8 cellular contexts compared by ENCODE assay signal in the genomic region with DNA sequence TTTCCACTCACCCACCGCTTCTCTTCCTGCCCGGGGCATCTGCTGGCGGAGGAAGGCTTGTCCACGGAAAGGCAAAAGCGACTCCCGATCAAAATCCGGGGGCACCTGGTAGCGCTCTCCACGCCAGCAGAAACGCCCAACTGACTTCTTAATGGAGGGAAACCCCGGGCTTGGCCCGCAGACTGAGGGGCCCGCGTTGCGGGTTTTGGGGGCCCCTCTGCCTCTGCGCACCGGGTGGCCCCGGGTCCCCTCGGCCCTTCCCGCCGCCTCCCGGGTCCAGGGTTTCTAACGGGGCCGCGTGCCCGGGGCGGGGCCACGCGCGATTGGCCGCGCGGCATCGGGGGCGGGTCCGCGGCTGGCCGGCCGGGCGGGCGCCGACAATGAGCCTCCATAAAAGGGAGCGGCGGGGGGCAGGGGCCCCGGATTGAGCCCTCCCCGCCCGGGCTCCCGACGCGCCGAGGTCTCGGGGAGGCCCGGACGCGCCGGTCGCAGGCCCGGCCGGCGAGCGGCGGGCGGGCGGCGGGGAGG. TPM values are rescaled to one million over a fixed set of nuclear protein-coding genes. Genes with fewer than 3 reads are reported as not detected.
DNase-seq lines count a peak whose midpoint lies in the region; ATAC-seq and TF ChIP-seq lines count a peak whose summit lies in the region.

Gene SPINDOC (plus strand): TSS at position 422 of the 528 bp plus-strand sequence. CDS start 231 bp downstream, outside the sequence.

- TF ChIP-seq CTCF in left lung (IDR thresholded peaks at IDR 0.05): no peak

- peak; percentile 73 for ATAC-seq in GM19035 (IDR thresholded peaks at IDR 0.05; ENCODE audit: unreplicated experiment)
- ATAC-seq in HG03280 (IDR thresholded peaks at IDR 0.05; ENCODE audit: unreplicated experiment): peak; percentile 80
- peak; percentile 94 for ATAC-seq in left lung

- H3K4me3 Mint-ChIP-seq in dendritic cell treated with granulocyte-macrophage colony-stimulating factor and Interleukin-4, amounts not matched to agents 40 ng/mL and 50 ng/mL, for 4 days: peak within 1 kb of the TSS; percentile 83

- peaks cover 0 to 5% of the 10 kb centered on the region in 2 donors for H3K27me3 ChIP-seq in left lung

- H3K9me3 ChIP-seq in left lung: no peaks in the 10 kb centered on the region

- peak within 1 kb of the TSS; percentile 70 to 82 for H3K27ac ChIP-seq in left lung

- peaks cover 34% of the 10 kb centered on the region for H3K4me1 Mint-ChIP-seq in dendritic cell treated with granulocyte-macrophage colony-stimulating factor and Interleukin-4, amounts not matched to agents 40 ng/mL and 50 ng/mL, for 4 days (ENCODE audit: low read depth)

- DNase-seq in AML-193 (lab: John Stamatoyannopoulos, UW): peak; percentile 49 to 50
- peak; percentile 50 for DNase-seq in NCI-H460 (ENCODE audit: extremely low read depth, low read depth)
- DNase-seq in activated CD4-positive, alpha-beta T cell treated with anti-CD3 and anti-CD28 coated beads, Interleukin-2, amount 50 U/mL, for 1 hour: peak; percentile 62
- DNase-seq in left lung: peak; percentile 78 to 95
- peak; percentile 74 to 82 for DNase-seq in stimulated activated CD4-positive, alpha-beta T cell treated with anti-CD3 and anti-CD28 coated beads, Interleukin-2, amount 100 ng/mL, for 24 hours

- peaks cover 28% of the 10 kb centered on the region for H3K36me3 Mint-ChIP-seq in dendritic cell treated with granulocyte-macrophage colony-stimulating factor and Interleukin-4, amounts not matched to agents 40 ng/mL and 50 ng/mL, for 4 days (ENCODE audit: low read depth)

- peaks cover 17 to 32% of the 10 kb centered on the region in 2 donors for H3K4me1 ChIP-seq in left lung

- no peaks in the 10 kb centered on the region for H3K9me3 Mint-ChIP-seq in dendritic cell treated with granulocyte-macrophage colony-stimulating factor and Interleukin-4, amounts not matched to agents 40 ng/mL and 50 ng/mL, for 4 days

- intact Hi-C loops in dendritic cell treated with granulocyte-macrophage colony-stimulating factor and Interleukin-4, amounts not matched to agents 40 ng/mL and 50 ng/mL, for 4 days (cut with micrococcal nuclease): no loop called here
- intact Hi-C loops in left lung (cut with DNase I): no loop called here

- peak within 1 kb of the TSS; percentile 92 to 98 for H3K4me3 ChIP-seq in left lung

- H3K27ac Mint-ChIP-seq in dendritic cell treated with granulocyte-macrophage colony-stimulating factor and Interleukin-4, amounts not matched to agents 40 ng/mL and 50 ng/mL, for 4 days: peak within 1 kb of the TSS; percentile 66

- H3K27me3 Mint-ChIP-seq in dendritic cell treated with granulocyte-macrophage colony-stimulating factor and Interleukin-4, amounts not matched to agents 40 ng/mL and 50 ng/mL, for 4 days: peaks cover 20% of the 10 kb centered on the region

- peaks cover 0 to 18% of the 10 kb centered on the region in 2 donors for H3K36me3 ChIP-seq in left lung

RNA-seq across cellular contexts. Expression of gene SPINDOC, which starts in this region (rescaled TPM):
- total RNA-seq in NCI-H460 (2014; rRNA removed; shearing (Covaris generic)): 15.7 and 17.4 TPM in 2 replicates
- 12.1 and 27.1 TPM in 2 replicates for polyA plus RNA-seq in NCI-H460 (2014; cell fraction: nucleus; rRNA removed)
- 10 to 100 TPM; 20.3 to 21.7 TPM for total RNA-seq in left lung

Comparison
In these comparisons a context has a peak if more than half of its experiments do, and no peak if none do; other contexts are left out.
1. Peak in every context shown above with its lines: DNase-seq, ATAC-seq, H3K4me3 ChIP-seq and H3K27ac ChIP-seq.